Comparison of ENCODE assay signal across 36 cellular contexts in the genomic region with DNA sequence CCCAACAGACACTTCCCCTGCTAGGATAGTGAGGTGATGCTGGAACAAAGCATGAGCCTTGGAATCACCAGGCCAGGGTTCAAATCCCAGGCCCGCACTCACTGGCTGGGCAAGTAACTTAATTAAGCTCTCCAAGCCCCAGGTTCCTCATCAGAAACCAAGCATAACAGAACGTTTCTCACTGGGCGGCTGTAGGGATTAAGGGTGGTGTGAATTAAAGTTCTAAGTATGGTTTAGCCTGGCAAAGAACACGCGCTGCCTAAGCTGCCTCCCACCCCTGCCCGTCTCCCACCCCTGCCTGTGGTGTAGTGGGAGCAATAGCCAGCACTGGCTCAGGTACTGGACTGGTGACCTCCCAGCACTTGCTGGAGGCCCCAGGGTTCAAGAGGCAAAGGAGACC. TPM values are rescaled to one million over a fixed set of nuclear protein-coding genes. Genes with fewer than 3 reads are reported as not detected.
"Had no signal": no experiment of that assay in that cellular context is flagged by ENCODE, and none has a peak within 500 bp of the region (broad histone marks: within the 10 kb centered on the region; RNA-seq: fewer than 3 reads in every experiment).

No MANE protein-coding gene starts in this region.

- H3K27ac Mint-ChIP-seq: activated CD4-positive, alpha-beta memory T cell treated with anti-CD3 and anti-CD28 coated beads, Interleukin-2, amount 10 ng/mL, durations not matched to agents 7 days and 5 days; activated naive CD4-positive, alpha-beta T cell treated with anti-CD3 and anti-CD28 coated beads for 36 hours; activated T-cell treated with anti-CD3 and anti-CD28 coated beads, Interleukin-2, amount 50 U/mL, for 24 hours; IgD-negative memory B cell had no signal

- H3K36me3 Mint-ChIP-seq: activated naive CD4-positive, alpha-beta T cell treated with anti-CD3 and anti-CD28 coated beads, Interleukin-2, amount 50 U/mL, for 72 hours; IgD-negative memory B cell had no signal

- DNase-seq: activated CD4-positive, alpha-beta memory T cell treated with anti-CD3 and anti-CD28 coated beads, Interleukin-2, amount 10 ng/mL, durations not matched to agents 7 days and 5 days; activated CD4-positive, alpha-beta T cell treated with anti-CD3 and anti-CD28 coated beads for 1 hour; activated CD4-positive, alpha-beta T cell treated with anti-CD3 and anti-CD28 coated beads for 48 hours; activated CD4-positive, CD25-positive, alpha-beta regulatory T cell; activated gamma-delta T cell treated with Interleukin-2 at 50 U/mL for 16 hours; activated naive CD4-positive, alpha-beta T cell treated with anti-CD3 and anti-CD28 coated beads for 36 hours; activated T-cell treated with anti-CD3 and anti-CD28 coated beads, Interleukin-2, amount 50 U/mL, for 24 hours; amygdala; body of pancreas; cerebellar nuclear complex; Kasumi-1; KG1; MG63; NCI-H1048; NCI-H1105 treated with DMSO at 0.1 percent for 48 hours; NCI-H1436; NCI-H1694; NCI-H1930; NCI-H2081 treated with DMSO at 0.1 percent for 48 hours; NCI-H510A; NCI-H526; NCI-H748 treated with DMSO at 0.1 percent for 48 hours; NK-92 treated with Interleukin-12 subunit alpha and Interleukin-12 subunit beta, amount 100 ng/mL, for 24 hours; PC-3; Peyer's patch; RPMI8226; SIG-M5; SW 1271; T-helper 1 cell; T1000; WERI-Rb-1 had no signal

- ATAC-seq: activated naive CD4-positive, alpha-beta T cell treated with anti-CD3 and anti-CD28 coated beads, Interleukin-2, amount 50 U/mL, for 72 hours; body of pancreas; PC-3; Right ventricle myocardium inferior had no signal

- H3K4me3 Mint-ChIP-seq: activated CD4-positive, alpha-beta memory T cell treated with anti-CD3 and anti-CD28 coated beads, Interleukin-2, amount 10 ng/mL, durations not matched to agents 7 days and 5 days; activated naive CD4-positive, alpha-beta T cell treated with anti-CD3 and anti-CD28 coated beads for 36 hours; activated T-cell treated with anti-CD3 and anti-CD28 coated beads, Interleukin-2, amount 50 U/mL, for 24 hours; IgD-negative memory B cell had no signal

- H3K36me3 ChIP-seq: MG63 had no signal

- H3K27ac ChIP-seq: ascending aorta, body of pancreas, Peyer's patch, WERI-Rb-1 had no signal

- H3K9me3 Mint-ChIP-seq: activated CD4-positive, alpha-beta memory T cell treated with anti-CD3 and anti-CD28 coated beads, Interleukin-2, amount 10 ng/mL, durations not matched to agents 7 days and 5 days; activated naive CD4-positive, alpha-beta T cell treated with anti-CD3 and anti-CD28 coated beads for 36 hours; activated naive CD4-positive, alpha-beta T cell treated with anti-CD3 and anti-CD28 coated beads, Interleukin-2, amount 50 U/mL, for 72 hours; activated T-cell treated with anti-CD3 and anti-CD28 coated beads, Interleukin-2, amount 50 U/mL, for 24 hours; IgD-negative memory B cell had no signal

- H3K27me3 ChIP-seq: ascending aorta, body of pancreas, breast epithelium, MG63, Peyer's patch had no signal

- H3K27me3 Mint-ChIP-seq: activated CD4-positive, alpha-beta memory T cell treated with anti-CD3 and anti-CD28 coated beads, Interleukin-2, amount 10 ng/mL, durations not matched to agents 7 days and 5 days; activated T-cell treated with anti-CD3 and anti-CD28 coated beads, Interleukin-2, amount 50 U/mL, for 24 hours; IgD-negative memory B cell had no signal

- H3K9me3 ChIP-seq: ascending aorta, body of pancreas, breast epithelium, MG63, Peyer's patch had no signal

- H3K4me3 ChIP-seq: ascending aorta, body of pancreas, breast epithelium, MG63, Peyer's patch had no signal

RNA-seq across cellular contexts. Expression of a gene that starts 16.7 kb away (rescaled TPM):
- total RNA-seq: ascending aorta had no signal
- polyA plus RNA-seq: IgD-negative memory B cell had no signal
